Comparison of ENCODE assay signal across 1 cellular context in genomic region chr14:61152851-61153364, GRCh38.
TF ChIP-seq lines count a peak whose summit lies in the region.

No MANE protein-coding gene starts in this region.

TF ChIP-seq in SK-N-SH treated with all-trans-retinoic acid at 6 μM for 48 hours, 23 proteins besides CTCF, POLR2A, EP300 and RAD21 (continued from another document):
- TF ChIP-seq TSHZ2 (CRISPR knock-in tag; IDR thresholded peaks at IDR 0.05) = no peak; the same call in 1 of the 2 replicates
- TF ChIP-seq ISL1 (CRISPR knock-in tag; IDR thresholded peaks at IDR 0.05) = 0 out of 2 replicates have a peak, but pooled peaks have one; percentile 51
